Comparison of ENCODE assay signal across 2 cellular contexts in the genomic region with DNA sequence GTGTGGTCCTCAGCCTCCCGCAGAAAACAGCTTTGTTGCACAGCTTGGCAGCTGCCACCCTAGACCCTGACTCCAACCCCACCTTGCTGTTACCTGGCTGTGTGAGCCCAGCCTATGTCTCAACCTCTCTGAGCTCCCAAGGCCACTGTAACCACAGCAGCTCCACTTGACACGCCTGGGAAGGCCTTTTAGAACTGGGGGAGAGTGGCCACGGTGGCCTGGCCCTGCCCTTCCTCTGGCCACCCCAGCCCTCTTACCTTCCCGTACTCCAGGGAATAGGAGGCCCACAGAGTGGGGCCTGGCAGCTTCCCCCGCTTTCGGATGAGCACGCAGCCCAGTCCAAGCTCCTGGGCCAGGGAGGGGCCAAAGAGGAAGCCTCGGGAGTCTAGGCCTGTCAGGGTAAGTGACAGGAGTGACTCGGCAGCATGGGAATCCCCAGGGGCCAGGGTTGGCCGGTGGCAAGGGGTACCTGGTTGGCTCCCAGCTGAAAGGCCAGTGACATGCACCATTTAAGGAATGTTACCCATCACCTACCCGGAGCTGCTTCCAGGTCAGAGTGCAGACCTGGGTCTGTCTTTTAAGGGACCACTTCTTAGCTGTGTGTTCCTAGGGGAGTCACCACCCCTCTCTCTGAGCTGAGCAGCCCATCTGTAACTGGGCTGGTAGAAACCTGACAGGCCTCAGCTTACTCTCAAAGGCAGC.
TF ChIP-seq lines count a peak whose summit lies in the region.

No MANE protein-coding gene starts in this region.

TF ChIP-seq in SK-N-SH, 30 proteins besides CTCF, POLR2A, EP300 and RAD21 (continued from another document):
- TF ChIP-seq CHD2 (IDR thresholded peaks at IDR 0.05; ENCODE audit: low read length, partially characterized antibody) (no peak), TEAD4 (IDR thresholded peaks at IDR 0.05; ENCODE audit: borderline replicate concordance, insufficient read depth) (no peak), RCOR1 (IDR thresholded peaks at IDR 0.05; ENCODE audit: low read length) (no peak), JUND (IDR thresholded peaks at IDR 0.05) (no peak), GATA2 (CRISPR knock-in tag; IDR thresholded peaks at IDR 0.05) (no peak), IRF3 (IDR thresholded peaks at IDR 0.05; ENCODE audit: low read depth, low read length) (no peak), USF1 (IDR thresholded peaks at IDR 0.05; ENCODE audit: borderline replicate concordance, low read depth) (no peak)
- TF ChIP-seq, protein P1, sequence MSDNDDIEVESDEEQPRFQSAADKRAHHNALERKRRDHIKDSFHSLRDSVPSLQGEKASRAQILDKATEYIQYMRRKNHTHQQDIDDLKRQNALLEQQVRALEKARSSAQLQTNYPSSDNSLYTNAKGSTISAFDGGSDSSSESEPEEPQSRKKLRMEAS (IDR thresholded peaks at IDR 0.05; ENCODE audit: low read depth): no peak
- TF ChIP-seq, protein P2, sequence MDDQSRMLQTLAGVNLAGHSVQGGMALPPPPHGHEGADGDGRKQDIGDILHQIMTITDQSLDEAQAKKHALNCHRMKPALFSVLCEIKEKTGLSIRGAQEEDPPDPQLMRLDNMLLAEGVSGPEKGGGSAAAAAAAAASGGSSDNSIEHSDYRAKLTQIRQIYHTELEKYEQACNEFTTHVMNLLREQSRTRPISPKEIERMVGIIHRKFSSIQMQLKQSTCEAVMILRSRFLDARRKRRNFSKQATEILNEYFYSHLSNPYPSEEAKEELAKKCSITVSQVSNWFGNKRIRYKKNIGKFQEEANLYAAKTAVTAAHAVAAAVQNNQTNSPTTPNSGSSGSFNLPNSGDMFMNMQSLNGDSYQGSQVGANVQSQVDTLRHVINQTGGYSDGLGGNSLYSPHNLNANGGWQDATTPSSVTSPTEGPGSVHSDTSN (IDR thresholded peaks at IDR 0.05): no peak
TF ChIP-seq in SK-N-SH: peak in this region for 0.

TF ChIP-seq in SK-N-SH treated with all-trans-retinoic acid at 6 μM for 48 hours, 23 proteins besides CTCF, POLR2A, EP300 and RAD21 (continued from another document):
- TF ChIP-seq CSRNP3 (CRISPR knock-in tag; IDR thresholded peaks at IDR 0.05) (no peak), BACH2 (CRISPR knock-in tag; IDR thresholded peaks at IDR 0.05; ENCODE audit: borderline replicate concordance) (no peak), ZNF565 (CRISPR knock-in tag; conservative IDR thresholded peaks at IDR 0.05; ENCODE audit: low read depth) (no peak), GLIS3 (CRISPR knock-in tag; IDR thresholded peaks at IDR 0.05) (no peak), ZNF70 (CRISPR knock-in tag; IDR thresholded peaks at IDR 0.05) (no peak), SNAI2 (CRISPR knock-in tag; IDR thresholded peaks at IDR 0.05) (no peak), CSDC2 (CRISPR knock-in tag; IDR thresholded peaks at IDR 0.05) (no peak), ZFP30 (CRISPR knock-in tag; IDR thresholded peaks at IDR 0.05) (no peak), PPARA (CRISPR knock-in tag; IDR thresholded peaks at IDR 0.05; ENCODE audit: borderline replicate concordance) (no peak), OSR1 (CRISPR knock-in tag; IDR thresholded peaks at IDR 0.05) (no peak), ISL1 (CRISPR knock-in tag; IDR thresholded peaks at IDR 0.05) (no peak), ESRRG (CRISPR knock-in tag; IDR thresholded peaks at IDR 0.05) (no peak), CREB5 (CRISPR knock-in tag; IDR thresholded peaks at IDR 0.05; ENCODE audit: low read depth) (no peak)
